Comparison of ENCODE assay signal across 1 cellular context in genomic region chr4:7784131-7784870, GRCh38.
TF ChIP-seq lines count a peak whose summit lies in the region.

No MANE protein-coding gene starts in this region.

TF ChIP-seq in IMR-90, 13 proteins besides CTCF, POLR2A, EP300 and RAD21 (continued from another document):
- TF ChIP-seq ELK1 (IDR thresholded peaks at IDR 0.05; ENCODE audit: borderline replicate concordance, low read depth, low read length) (no peak), RFX5 (IDR thresholded peaks at IDR 0.05; ENCODE audit: low read depth, low read length) (no peak), MAFK (IDR thresholded peaks at IDR 0.05; ENCODE audit: low read depth, low read length) (no peak)
